Comparison of ENCODE assay signal across 8 cellular contexts in the genomic region with DNA sequence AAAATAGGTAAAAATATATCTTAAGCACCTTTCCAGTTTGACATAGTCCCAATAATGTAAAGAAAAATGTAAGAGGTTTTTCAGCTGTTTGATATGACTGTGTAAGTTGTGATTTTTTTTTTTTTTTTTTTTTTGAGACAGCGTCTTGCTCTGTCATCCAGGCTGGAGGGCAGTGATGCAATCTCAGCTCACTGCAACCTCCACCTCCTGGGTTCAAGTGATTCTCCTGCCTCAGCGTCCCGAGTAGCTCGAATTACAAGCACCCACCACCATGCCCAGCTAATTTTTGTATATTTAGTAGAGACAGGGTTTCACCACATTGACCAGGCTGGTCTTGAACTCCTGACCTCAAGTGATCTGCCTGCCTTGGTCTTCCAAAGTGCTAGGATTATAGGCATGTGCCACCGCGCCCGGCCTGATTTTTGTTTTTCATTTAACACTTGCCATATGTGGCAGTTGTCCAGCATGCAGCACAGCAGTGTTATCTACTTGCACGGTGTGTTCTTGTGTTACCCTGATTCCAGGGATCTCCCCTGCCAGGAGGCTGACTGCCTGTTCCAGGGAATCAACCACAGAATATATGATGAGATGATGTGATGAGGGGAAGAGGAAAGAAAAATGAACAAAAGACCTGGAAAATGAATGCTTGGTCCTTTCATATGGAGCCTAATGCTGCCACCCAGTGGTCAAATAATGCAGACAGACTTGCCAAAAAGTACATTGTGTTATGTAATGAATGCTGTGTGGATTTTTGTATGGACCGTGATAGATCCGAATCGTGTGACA.
DNase-seq lines count a peak whose midpoint lies in the region; ATAC-seq and TF ChIP-seq lines count a peak whose summit lies in the region.

No MANE protein-coding gene starts in this region.

- H3K79me2 ChIP-seq in smooth muscle cell (ENCODE audit: low read depth): no peaks in the 10 kb centered on the region

- H3K27me3 Mint-ChIP-seq in CD4-positive, CD25-positive, alpha-beta regulatory T cell: peaks cover 13% of the 10 kb centered on the region

- TF ChIP-seq CTCF in body of pancreas (IDR thresholded peaks at IDR 0.05) (peak; percentile 49 to 92 (median 92)), smooth muscle cell (IDR thresholded peaks at IDR 0.05; ENCODE audit: borderline replicate concordance, insufficient read depth, poor library complexity, severe bottlenecking) (peak; percentile 79)

- no peak for TF ChIP-seq POLR2A in body of pancreas (IDR thresholded peaks at IDR 0.05)

- DNase-seq in CD4-positive, CD25-positive, alpha-beta regulatory T cell: peak; percentile 36 to 77 (median 65)
- DNase-seq in NCI-H1694 (lab: John Stamatoyannopoulos, UW): peak; percentile 94
- peak in 4 of 5 experiments; percentile 23 to 52 (median 31) for DNase-seq in T-helper 2 cell
- peak; percentile 72 to 86 (median 80) for DNase-seq in body of pancreas
- DNase-seq in iPS DF 19.7 (ENCODE audit: low read depth, low spot score): peak; percentile 35
- DNase-seq in smooth muscle cell (lab: John Stamatoyannopoulos, UW; ENCODE audit: unreplicated experiment): no peak

- H3K4me1 ChIP-seq in CD4-positive, CD25-positive, alpha-beta regulatory T cell (ENCODE audit: control insufficient read depth, insufficient read depth, low read length, poor library complexity, severe bottlenecking): peaks cover 31% of the 10 kb centered on the region
- no peaks in the 10 kb centered on the region for H3K4me1 ChIP-seq in body of pancreas
- no peaks in the 10 kb centered on the region for H3K4me1 ChIP-seq in smooth muscle cell (ENCODE audit: low read depth)

- no peaks in the 10 kb centered on the region for H3K36me3 Mint-ChIP-seq in CD4-positive, CD25-positive, alpha-beta regulatory T cell

- H3K36me3 ChIP-seq in CD4-positive, CD25-positive, alpha-beta regulatory T cell (ENCODE audit: control insufficient read depth, insufficient read depth, low read length): no peaks in the 10 kb centered on the region
- H3K36me3 ChIP-seq in body of pancreas (replicated peaks in 1 of 2; ENCODE audit: insufficient read depth in 1 of 2, low read depth in 2 of 2): no peaks in the 10 kb centered on the region
- no peaks in the 10 kb centered on the region for H3K36me3 ChIP-seq in smooth muscle cell (ENCODE audit: low read depth)

- peak overlapping the region; percentile 29 for H3K4me3 ChIP-seq in CD4-positive, CD25-positive, alpha-beta regulatory T cell (ENCODE audit: low read depth, low read length)
- H3K4me3 ChIP-seq in body of pancreas: no peak overlapping the region
- no peak overlapping the region for H3K4me3 ChIP-seq in smooth muscle cell

- H3K27me3 ChIP-seq in CD4-positive, CD25-positive, alpha-beta regulatory T cell (ENCODE audit: control insufficient read depth, insufficient read depth, low read length): peaks cover 9% of the 10 kb centered on the region
- H3K27me3 ChIP-seq in body of pancreas (no peaks in the 10 kb centered on the region), smooth muscle cell (ENCODE audit: low read depth) (no peaks in the 10 kb centered on the region)

- H3K9me3 ChIP-seq in CD4-positive, CD25-positive, alpha-beta regulatory T cell (ENCODE audit: control insufficient read depth in 2 of 2, low read length in 2 of 2): no peaks in the 10 kb centered on the region
- H3K9me3 ChIP-seq in body of pancreas: no peaks in the 10 kb centered on the region
- no peaks in the 10 kb centered on the region for H3K9me3 ChIP-seq in smooth muscle cell (replicated peaks; ENCODE audit: low read depth)

- peak overlapping the region in 2 of 3 donors; percentile 27 to 32 for H3K27ac Mint-ChIP-seq in CD4-positive, CD25-positive, alpha-beta regulatory T cell

- H4K20me1 ChIP-seq in smooth muscle cell (ENCODE audit: low read depth): no peaks in the 10 kb centered on the region

- H3K4me2 ChIP-seq in smooth muscle cell: no peak overlapping the region

- H2AFZ ChIP-seq in smooth muscle cell (ENCODE audit: low read depth): no peak overlapping the region

- intact Hi-C loops in body of pancreas (cut with DNase I): loop anchor here (10.0 kb wide), 1 partner anchor 139 kb away; no protein-coding TSS in a partner anchor

- no peak overlapping the region for H3K27ac ChIP-seq in CD4-positive, CD25-positive, alpha-beta regulatory T cell (ENCODE audit: insufficient read depth, low read length, poor library complexity, severe bottlenecking)
- H3K27ac ChIP-seq in body of pancreas (no peak overlapping the region), smooth muscle cell (ENCODE audit: low read depth) (no peak overlapping the region)

- no peaks in the 10 kb centered on the region for H3F3A ChIP-seq in smooth muscle cell (ENCODE audit: low read depth)

- ATAC-seq in CD4-positive, CD25-positive, alpha-beta regulatory T cell (ENCODE audit: low read depth in 2 of 2): peak in 1 of 2 donors; percentile 40
- ATAC-seq in GM21528 (IDR thresholded peaks at IDR 0.05; ENCODE audit: low FRiP score, unreplicated experiment) (peak; percentile 73), body of pancreas (peak; percentile 85), GM21447 (IDR thresholded peaks at IDR 0.05; ENCODE audit: unreplicated experiment) (no peak)

- no peak overlapping the region for H3K9ac ChIP-seq in smooth muscle cell (ENCODE audit: low read depth)

- peak overlapping the region in 1 of 4 donors; percentile 32 for H3K4me3 Mint-ChIP-seq in CD4-positive, CD25-positive, alpha-beta regulatory T cell

- H3K9me3 Mint-ChIP-seq in CD4-positive, CD25-positive, alpha-beta regulatory T cell: peaks cover 0 to 2% (median 0%) of the 10 kb centered on the region in 7 donors

- 31 to 37% methylated on average over 11 of the region's 11 CpGs for WGBS in body of pancreas, 2 donors
- 65% methylated on average over 11 of the region's 11 CpGs for WGBS in smooth muscle cell (ENCODE audit: low lambda C conversion rate)

- H3K4me1 Mint-ChIP-seq in CD4-positive, CD25-positive, alpha-beta regulatory T cell: peaks cover 15 to 32% (median 27%) of the 10 kb centered on the region in 4 donors
